Comparison of ENCODE assay signal across 1 cellular context in the genomic region with DNA sequence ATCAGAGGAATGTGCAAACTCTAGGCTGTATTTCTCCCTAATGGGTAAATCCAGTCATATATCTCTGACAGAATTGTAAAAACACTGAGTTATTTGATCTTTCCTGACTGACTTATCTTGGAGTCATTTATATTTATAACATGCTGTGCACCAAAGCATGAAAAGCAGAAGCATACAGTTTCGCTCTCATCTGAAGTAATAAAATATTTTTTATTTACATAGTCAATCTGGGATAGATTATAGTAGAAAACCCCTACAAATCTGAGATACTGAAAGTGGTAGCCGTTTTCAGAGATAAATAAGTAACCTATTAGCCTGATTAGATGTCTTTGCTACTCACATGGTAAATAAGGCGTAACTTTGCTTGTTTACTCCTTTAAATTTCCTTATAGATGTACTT.
TF ChIP-seq lines count a peak whose summit lies in the region.

No MANE protein-coding gene starts in this region.

TF ChIP-seq in IMR-90, 13 proteins besides CTCF, POLR2A, EP300 and RAD21 (continued from another document):
- TF ChIP-seq, protein P1, sequence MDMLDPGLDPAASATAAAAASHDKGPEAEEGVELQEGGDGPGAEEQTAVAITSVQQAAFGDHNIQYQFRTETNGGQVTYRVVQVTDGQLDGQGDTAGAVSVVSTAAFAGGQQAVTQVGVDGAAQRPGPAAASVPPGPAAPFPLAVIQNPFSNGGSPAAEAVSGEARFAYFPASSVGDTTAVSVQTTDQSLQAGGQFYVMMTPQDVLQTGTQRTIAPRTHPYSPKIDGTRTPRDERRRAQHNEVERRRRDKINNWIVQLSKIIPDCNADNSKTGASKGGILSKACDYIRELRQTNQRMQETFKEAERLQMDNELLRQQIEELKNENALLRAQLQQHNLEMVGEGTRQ (IDR thresholded peaks at IDR 0.05; ENCODE audit: low read depth, low read length): no peak
